Comparison of ENCODE assay signal across 17 cellular contexts in genomic region chr10:18653112-18653511, GRCh38. TPM values are rescaled to one million over a fixed set of nuclear protein-coding genes. Genes with fewer than 3 reads are reported as not detected.
DNase-seq lines count a peak whose midpoint lies in the region; ATAC-seq and TF ChIP-seq lines count a peak whose summit lies in the region.
"Had no signal": no experiment of that assay in that cellular context is flagged by ENCODE, and none has a peak within 500 bp of the region (broad histone marks: within the 10 kb centered on the region; RNA-seq: fewer than 3 reads in every experiment).

No MANE protein-coding gene starts in this region.

- H3K4me3 ChIP-seq in CD4-positive, CD25-positive, alpha-beta regulatory T cell (ENCODE audit: low read depth, low read length) = no peak overlapping the region
- no peak overlapping the region for H3K4me3 ChIP-seq in lower lobe of right lung
- H3K4me3 ChIP-seq: BLaER1 treated with 17β-estradiol and CSF1 and Interleukin-3, amounts not matched to agents 10 nM and 100 nM had no signal

- H3K4me3 Mint-ChIP-seq in CD4-positive, CD25-positive, alpha-beta regulatory T cell = peak overlapping the region in 2 of 4 donors; percentile 99
- H3K4me3 Mint-ChIP-seq in T-helper 17 cell = no peak overlapping the region
- peak overlapping the region in 4 of 8 donors; percentile 9 to 98 (median 88) for H3K4me3 Mint-ChIP-seq in naive B cell
- peak overlapping the region; percentile 95 for H3K4me3 Mint-ChIP-seq in progenitor cell of endocrine pancreas (ENCODE audit: low read depth)

- no peaks in the 10 kb centered on the region for H3K9me3 ChIP-seq in CD4-positive, CD25-positive, alpha-beta regulatory T cell (ENCODE audit: control insufficient read depth in 2 of 2, low read length in 2 of 2)
- H3K9me3 ChIP-seq in T-helper 17 cell (ENCODE audit: control insufficient read depth, low read length, poor library complexity, severe bottlenecking) (no peaks in the 10 kb centered on the region), lower lobe of right lung (no peaks in the 10 kb centered on the region)
- H3K9me3 ChIP-seq: BLaER1 treated with 17β-estradiol and CSF1 and Interleukin-3, amounts not matched to agents 10 nM and 100 nM; Caco-2 had no signal

- H3K36me3 ChIP-seq in CD4-positive, CD25-positive, alpha-beta regulatory T cell (ENCODE audit: control insufficient read depth, insufficient read depth, low read length) = peaks cover 3% of the 10 kb centered on the region
- no peaks in the 10 kb centered on the region for H3K36me3 ChIP-seq in lower lobe of right lung

- peaks cover 36% of the 10 kb centered on the region for H3K4me1 ChIP-seq in CD4-positive, CD25-positive, alpha-beta regulatory T cell (ENCODE audit: control insufficient read depth, insufficient read depth, low read length, poor library complexity, severe bottlenecking)
- peaks cover 31% of the 10 kb centered on the region for H3K4me1 ChIP-seq in lower lobe of right lung

- H3K36me3 Mint-ChIP-seq in CD4-positive, CD25-positive, alpha-beta regulatory T cell = peaks cover 12% of the 10 kb centered on the region
- peaks cover 3% of the 10 kb centered on the region for H3K36me3 Mint-ChIP-seq in T-helper 17 cell (ENCODE audit: low read depth)
- H3K36me3 Mint-ChIP-seq in naive B cell = peaks cover 8% of the 10 kb centered on the region in 2 donors
- H3K36me3 Mint-ChIP-seq in progenitor cell of endocrine pancreas (ENCODE audit: insufficient read depth) = no peaks in the 10 kb centered on the region

- H3K4me1 Mint-ChIP-seq in CD4-positive, CD25-positive, alpha-beta regulatory T cell = peaks cover 24 to 49% (median 37%) of the 10 kb centered on the region in 4 donors
- H3K4me1 Mint-ChIP-seq in T-helper 17 cell = peaks cover 19% of the 10 kb centered on the region
- peaks cover 14 to 49% (median 27%) of the 10 kb centered on the region in 3 donors for H3K4me1 Mint-ChIP-seq in naive B cell
- H3K4me1 Mint-ChIP-seq in progenitor cell of endocrine pancreas (ENCODE audit: low read depth) = peaks cover 20% of the 10 kb centered on the region

- no peaks in the 10 kb centered on the region for H3K27me3 ChIP-seq in CD4-positive, CD25-positive, alpha-beta regulatory T cell (ENCODE audit: control insufficient read depth, insufficient read depth, low read length)
- no peaks in the 10 kb centered on the region for H3K27me3 ChIP-seq in lower lobe of right lung (ENCODE audit: low read depth)
- H3K27me3 ChIP-seq: BLaER1 treated with 17β-estradiol and CSF1 and Interleukin-3, amounts not matched to agents 10 nM and 100 nM had no signal

- no peak for DNase-seq in CD4-positive, CD25-positive, alpha-beta regulatory T cell
- DNase-seq in T-helper 17 cell = no peak
- no peak for DNase-seq in naive B cell
- DNase-seq in progenitor cell of endocrine pancreas (ENCODE audit: low spot score, unreplicated experiment) = no peak
- no peak for DNase-seq in NCI-H1436 (lab: John Stamatoyannopoulos, UW)
- DNase-seq in lower lobe of right lung = no peak
- DNase-seq: Caco-2, H7, Kasumi-1, NCI-H1930, NCI-H2171, NCI-H446 treated with DMSO at 0.1 percent for 48 hours, NCI-H82, SHP77 had no signal

- H3K27me3 Mint-ChIP-seq in CD4-positive, CD25-positive, alpha-beta regulatory T cell = peaks cover 5% of the 10 kb centered on the region
- no peaks in the 10 kb centered on the region for H3K27me3 Mint-ChIP-seq in T-helper 17 cell
- no peaks in the 10 kb centered on the region for H3K27me3 Mint-ChIP-seq in naive B cell
- no peaks in the 10 kb centered on the region for H3K27me3 Mint-ChIP-seq in progenitor cell of endocrine pancreas

- no peaks in the 10 kb centered on the region for H3K9me3 Mint-ChIP-seq in CD4-positive, CD25-positive, alpha-beta regulatory T cell
- H3K9me3 Mint-ChIP-seq in naive B cell = no peaks in the 10 kb centered on the region
- no peaks in the 10 kb centered on the region for H3K9me3 Mint-ChIP-seq in progenitor cell of endocrine pancreas (ENCODE audit: low read depth)

- TF ChIP-seq CTCF in progenitor cell of endocrine pancreas (IDR thresholded peaks at IDR 0.05; ENCODE audit: unreplicated experiment) (no peak), lower lobe of right lung (IDR thresholded peaks at IDR 0.05) (no peak)

- intact Hi-C loops in lower lobe of right lung (cut with DNase I) = no loop called here

- peak overlapping the region; percentile 9 to 100 (median 99) for H3K27ac Mint-ChIP-seq in CD4-positive, CD25-positive, alpha-beta regulatory T cell
- H3K27ac Mint-ChIP-seq in T-helper 17 cell (peak overlapping the region; percentile 97), naive B cell (peak overlapping the region in 4 of 6 donors; percentile 47 to 99 (median 82)), progenitor cell of endocrine pancreas (no peak overlapping the region)

- no peak for ATAC-seq in CD4-positive, CD25-positive, alpha-beta regulatory T cell (ENCODE audit: low read depth in 2 of 2)
- ATAC-seq in T-helper 17 cell (no peak), naive B cell (ENCODE audit: low read depth in 2 of 2) (no peak), GM21825 (IDR thresholded peaks at IDR 0.05; ENCODE audit: unreplicated experiment) (no peak), lower lobe of right lung (no peak)
- ATAC-seq: Panc1 had no signal

- no peak overlapping the region for H3K27ac ChIP-seq in CD4-positive, CD25-positive, alpha-beta regulatory T cell (ENCODE audit: insufficient read depth, low read length, poor library complexity, severe bottlenecking)
- no peak overlapping the region for H3K27ac ChIP-seq in lower lobe of right lung

RNA-seq across cellular contexts. Expression of gene NSUN6, which starts 1.7 kb away (rescaled TPM):
- 43.6 TPM for total RNA-seq in CD4-positive, CD25-positive, alpha-beta regulatory T cell
- polyA plus RNA-seq in CD4-positive, CD25-positive, alpha-beta regulatory T cell = 10 to 100 TPM; 10.2 to 14.8 (median 13.0) TPM
- total RNA-seq in T-helper 17 cell (10 to 100 TPM; 22.2 to 36.9 TPM), progenitor cell of endocrine pancreas (16.6 and 17.3 TPM in 2 replicates), lower lobe of right lung (13.1 TPM)
- 10 to 100 TPM in 1 of 6 donors, 1 to 10 TPM in 5; 4.1 to 11.8 (median 7.8) TPM for polyA plus RNA-seq in naive B cell (ENCODE audit: low read depth in 6 of 6)

RNA-seq across cellular contexts. Expression of gene ARL5B, which starts 6.1 kb away (rescaled TPM):
- total RNA-seq in CD4-positive, CD25-positive, alpha-beta regulatory T cell = 37.4 TPM
- 1 to 10 TPM; 1.1 to 1.5 (median 1.2) TPM for polyA plus RNA-seq in CD4-positive, CD25-positive, alpha-beta regulatory T cell
- total RNA-seq in T-helper 17 cell = 10 to 100 TPM; 13.1 to 24.3 TPM
- polyA plus RNA-seq in naive B cell (ENCODE audit: low read depth in 6 of 6) = 1 to 10 TPM; 1.7 to 4.2 (median 2.1) TPM
- total RNA-seq in progenitor cell of endocrine pancreas = 52.7 and 54.2 TPM in 2 replicates
- total RNA-seq in lower lobe of right lung = 10.6 TPM
